Comparison of ENCODE assay signal across 10 cellular contexts in genomic region chr12:24048446-24048845, GRCh38.
"Had no signal": no experiment of that assay in that cellular context is flagged by ENCODE, and none has a peak within 500 bp of the region (broad histone marks: within the 10 kb centered on the region; RNA-seq: fewer than 3 reads in every experiment).

No MANE protein-coding gene starts in this region.

- ATAC-seq: GM23338, HCT116 had no signal

- H3K27ac ChIP-seq: GM23248 had no signal

- DNase-seq: GM23248, GOT3, H7, H9, HCEC 1CT had no signal

- FAIRE-seq: H1, H54 had no signal

- H3K4me3 Mint-ChIP-seq: GM23338, H9 had no signal

- H3K9ac ChIP-seq: GM23248 had no signal

- H3K4me2 ChIP-seq: GM23338 had no signal

- H3K9me3 ChIP-seq: HAP-1 had no signal

- H3K4me3 ChIP-seq: GM23248, GM23338, HAP-1 had no signal

- H2AFZ ChIP-seq: GM23248, GM23338 had no signal

- H3K4me1 Mint-ChIP-seq: GM23338, H9 had no signal

- H3K27ac Mint-ChIP-seq: GM23338, H9 had no signal

- H3K36me3 ChIP-seq: HAP-1 had no signal
